In genomic region chr6:10316327-10316726, GRCh38 we compare ENCODE assay signal across 1 cellular context.
TF ChIP-seq lines count a peak whose summit lies in the region.

No MANE protein-coding gene starts in this region.

TF ChIP-seq in K562, 482 proteins besides CTCF, POLR2A, EP300 and RAD21 (continued from another document and continues in another):
- peak; percentile 69 for TF ChIP-seq ATF3 (IDR thresholded peaks at IDR 0.05)
- TF ChIP-seq ATF3 (CRISPR knock-in tag; conservative IDR thresholded peaks at IDR 0.05), result no peak
- TF ChIP-seq TBL1XR1 (IDR thresholded peaks at IDR 0.05; ENCODE audit: low read length in 2 of 2), result no peak
- TF ChIP-seq ARID1B (IDR thresholded peaks at IDR 0.05), result peak; percentile 14; the same call in 1 of the 2 replicates
- peak; percentile 68 for TF ChIP-seq CXXC5 (CRISPR knock-in tag; IDR thresholded peaks at IDR 0.05)
- peak; percentile 63 for TF ChIP-seq BHLHE40 (IDR thresholded peaks at IDR 0.05; ENCODE audit: low read length)
- peak; percentile 30; the same call in 1 of the 2 replicates for TF ChIP-seq ZNF24 (IDR thresholded peaks at IDR 0.05)
- peak; percentile 29 for TF ChIP-seq TBP (optimal IDR thresholded peaks at IDR 0.05; ENCODE audit: low read depth, low read length)
- TF ChIP-seq ZBTB12 (CRISPR knock-in tag; IDR thresholded peaks at IDR 0.05), result no peak
- TF ChIP-seq NFXL1 (CRISPR knock-in tag; IDR thresholded peaks at IDR 0.05), result no peak
- TF ChIP-seq, protein P1, sequence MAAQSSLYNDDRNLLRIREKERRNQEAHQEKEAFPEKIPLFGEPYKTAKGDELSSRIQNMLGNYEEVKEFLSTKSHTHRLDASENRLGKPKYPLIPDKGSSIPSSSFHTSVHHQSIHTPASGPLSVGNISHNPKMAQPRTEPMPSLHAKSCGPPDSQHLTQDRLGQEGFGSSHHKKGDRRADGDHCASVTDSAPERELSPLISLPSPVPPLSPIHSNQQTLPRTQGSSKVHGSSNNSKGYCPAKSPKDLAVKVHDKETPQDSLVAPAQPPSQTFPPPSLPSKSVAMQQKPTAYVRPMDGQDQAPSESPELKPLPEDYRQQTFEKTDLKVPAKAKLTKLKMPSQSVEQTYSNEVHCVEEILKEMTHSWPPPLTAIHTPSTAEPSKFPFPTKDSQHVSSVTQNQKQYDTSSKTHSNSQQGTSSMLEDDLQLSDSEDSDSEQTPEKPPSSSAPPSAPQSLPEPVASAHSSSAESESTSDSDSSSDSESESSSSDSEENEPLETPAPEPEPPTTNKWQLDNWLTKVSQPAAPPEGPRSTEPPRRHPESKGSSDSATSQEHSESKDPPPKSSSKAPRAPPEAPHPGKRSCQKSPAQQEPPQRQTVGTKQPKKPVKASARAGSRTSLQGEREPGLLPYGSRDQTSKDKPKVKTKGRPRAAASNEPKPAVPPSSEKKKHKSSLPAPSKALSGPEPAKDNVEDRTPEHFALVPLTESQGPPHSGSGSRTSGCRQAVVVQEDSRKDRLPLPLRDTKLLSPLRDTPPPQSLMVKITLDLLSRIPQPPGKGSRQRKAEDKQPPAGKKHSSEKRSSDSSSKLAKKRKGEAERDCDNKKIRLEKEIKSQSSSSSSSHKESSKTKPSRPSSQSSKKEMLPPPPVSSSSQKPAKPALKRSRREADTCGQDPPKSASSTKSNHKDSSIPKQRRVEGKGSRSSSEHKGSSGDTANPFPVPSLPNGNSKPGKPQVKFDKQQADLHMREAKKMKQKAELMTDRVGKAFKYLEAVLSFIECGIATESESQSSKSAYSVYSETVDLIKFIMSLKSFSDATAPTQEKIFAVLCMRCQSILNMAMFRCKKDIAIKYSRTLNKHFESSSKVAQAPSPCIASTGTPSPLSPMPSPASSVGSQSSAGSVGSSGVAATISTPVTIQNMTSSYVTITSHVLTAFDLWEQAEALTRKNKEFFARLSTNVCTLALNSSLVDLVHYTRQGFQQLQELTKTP (IDR thresholded peaks at IDR 0.05; ENCODE audit: low read depth in 1 of 2, partially characterized antibody in 2 of 2), result peak in 1 of 2 experiments; percentile 7
- no peak for TF ChIP-seq ETS1 (conservative IDR thresholded peaks at IDR 0.05; ENCODE audit: control insufficient read depth, low read depth, low read length)
- no peak for TF ChIP-seq ZNF232 (CRISPR knock-in tag; IDR thresholded peaks at IDR 0.05)
- TF ChIP-seq TFAP4 (CRISPR knock-in tag; IDR thresholded peaks at IDR 0.05; ENCODE audit: borderline replicate concordance), result no peak
- TF ChIP-seq ETV1 (tag; conservative IDR thresholded peaks at IDR 0.05; ENCODE audit: low read depth), result peak; percentile 51
- 0 out of 2 replicates have a peak, but pooled peaks have one; percentile 47 for TF ChIP-seq MTA3 (IDR thresholded peaks at IDR 0.05; ENCODE audit: borderline replicate concordance)
- TF ChIP-seq E2F6 (IDR thresholded peaks at IDR 0.05; ENCODE audit: borderline replicate concordance in 1 of 2, extremely low read depth in 1 of 2, insufficient read depth in 1 of 2, insufficient read length in 1 of 2, low read depth in 1 of 2, low read length in 1 of 2, poor library complexity in 1 of 2, severe bottlenecking in 1 of 2), result peak; percentile 63 to 85
- no peak for TF ChIP-seq MITF (IDR thresholded peaks at IDR 0.05)
- TF ChIP-seq, protein P2, sequence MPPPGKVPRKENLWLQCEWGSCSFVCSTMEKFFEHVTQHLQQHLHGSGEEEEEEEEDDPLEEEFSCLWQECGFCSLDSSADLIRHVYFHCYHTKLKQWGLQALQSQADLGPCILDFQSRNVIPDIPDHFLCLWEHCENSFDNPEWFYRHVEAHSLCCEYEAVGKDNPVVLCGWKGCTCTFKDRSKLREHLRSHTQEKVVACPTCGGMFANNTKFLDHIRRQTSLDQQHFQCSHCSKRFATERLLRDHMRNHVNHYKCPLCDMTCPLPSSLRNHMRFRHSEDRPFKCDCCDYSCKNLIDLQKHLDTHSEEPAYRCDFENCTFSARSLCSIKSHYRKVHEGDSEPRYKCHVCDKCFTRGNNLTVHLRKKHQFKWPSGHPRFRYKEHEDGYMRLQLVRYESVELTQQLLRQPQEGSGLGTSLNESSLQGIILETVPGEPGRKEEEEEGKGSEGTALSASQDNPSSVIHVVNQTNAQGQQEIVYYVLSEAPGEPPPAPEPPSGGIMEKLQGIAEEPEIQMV (tag; conservative IDR thresholded peaks at IDR 0.05; ENCODE audit: low read depth), result no peak
- peak; percentile 28; the same call in 1 of the 2 replicates for TF ChIP-seq SOX6 (IDR thresholded peaks at IDR 0.05)
- TF ChIP-seq, protein P3, sequence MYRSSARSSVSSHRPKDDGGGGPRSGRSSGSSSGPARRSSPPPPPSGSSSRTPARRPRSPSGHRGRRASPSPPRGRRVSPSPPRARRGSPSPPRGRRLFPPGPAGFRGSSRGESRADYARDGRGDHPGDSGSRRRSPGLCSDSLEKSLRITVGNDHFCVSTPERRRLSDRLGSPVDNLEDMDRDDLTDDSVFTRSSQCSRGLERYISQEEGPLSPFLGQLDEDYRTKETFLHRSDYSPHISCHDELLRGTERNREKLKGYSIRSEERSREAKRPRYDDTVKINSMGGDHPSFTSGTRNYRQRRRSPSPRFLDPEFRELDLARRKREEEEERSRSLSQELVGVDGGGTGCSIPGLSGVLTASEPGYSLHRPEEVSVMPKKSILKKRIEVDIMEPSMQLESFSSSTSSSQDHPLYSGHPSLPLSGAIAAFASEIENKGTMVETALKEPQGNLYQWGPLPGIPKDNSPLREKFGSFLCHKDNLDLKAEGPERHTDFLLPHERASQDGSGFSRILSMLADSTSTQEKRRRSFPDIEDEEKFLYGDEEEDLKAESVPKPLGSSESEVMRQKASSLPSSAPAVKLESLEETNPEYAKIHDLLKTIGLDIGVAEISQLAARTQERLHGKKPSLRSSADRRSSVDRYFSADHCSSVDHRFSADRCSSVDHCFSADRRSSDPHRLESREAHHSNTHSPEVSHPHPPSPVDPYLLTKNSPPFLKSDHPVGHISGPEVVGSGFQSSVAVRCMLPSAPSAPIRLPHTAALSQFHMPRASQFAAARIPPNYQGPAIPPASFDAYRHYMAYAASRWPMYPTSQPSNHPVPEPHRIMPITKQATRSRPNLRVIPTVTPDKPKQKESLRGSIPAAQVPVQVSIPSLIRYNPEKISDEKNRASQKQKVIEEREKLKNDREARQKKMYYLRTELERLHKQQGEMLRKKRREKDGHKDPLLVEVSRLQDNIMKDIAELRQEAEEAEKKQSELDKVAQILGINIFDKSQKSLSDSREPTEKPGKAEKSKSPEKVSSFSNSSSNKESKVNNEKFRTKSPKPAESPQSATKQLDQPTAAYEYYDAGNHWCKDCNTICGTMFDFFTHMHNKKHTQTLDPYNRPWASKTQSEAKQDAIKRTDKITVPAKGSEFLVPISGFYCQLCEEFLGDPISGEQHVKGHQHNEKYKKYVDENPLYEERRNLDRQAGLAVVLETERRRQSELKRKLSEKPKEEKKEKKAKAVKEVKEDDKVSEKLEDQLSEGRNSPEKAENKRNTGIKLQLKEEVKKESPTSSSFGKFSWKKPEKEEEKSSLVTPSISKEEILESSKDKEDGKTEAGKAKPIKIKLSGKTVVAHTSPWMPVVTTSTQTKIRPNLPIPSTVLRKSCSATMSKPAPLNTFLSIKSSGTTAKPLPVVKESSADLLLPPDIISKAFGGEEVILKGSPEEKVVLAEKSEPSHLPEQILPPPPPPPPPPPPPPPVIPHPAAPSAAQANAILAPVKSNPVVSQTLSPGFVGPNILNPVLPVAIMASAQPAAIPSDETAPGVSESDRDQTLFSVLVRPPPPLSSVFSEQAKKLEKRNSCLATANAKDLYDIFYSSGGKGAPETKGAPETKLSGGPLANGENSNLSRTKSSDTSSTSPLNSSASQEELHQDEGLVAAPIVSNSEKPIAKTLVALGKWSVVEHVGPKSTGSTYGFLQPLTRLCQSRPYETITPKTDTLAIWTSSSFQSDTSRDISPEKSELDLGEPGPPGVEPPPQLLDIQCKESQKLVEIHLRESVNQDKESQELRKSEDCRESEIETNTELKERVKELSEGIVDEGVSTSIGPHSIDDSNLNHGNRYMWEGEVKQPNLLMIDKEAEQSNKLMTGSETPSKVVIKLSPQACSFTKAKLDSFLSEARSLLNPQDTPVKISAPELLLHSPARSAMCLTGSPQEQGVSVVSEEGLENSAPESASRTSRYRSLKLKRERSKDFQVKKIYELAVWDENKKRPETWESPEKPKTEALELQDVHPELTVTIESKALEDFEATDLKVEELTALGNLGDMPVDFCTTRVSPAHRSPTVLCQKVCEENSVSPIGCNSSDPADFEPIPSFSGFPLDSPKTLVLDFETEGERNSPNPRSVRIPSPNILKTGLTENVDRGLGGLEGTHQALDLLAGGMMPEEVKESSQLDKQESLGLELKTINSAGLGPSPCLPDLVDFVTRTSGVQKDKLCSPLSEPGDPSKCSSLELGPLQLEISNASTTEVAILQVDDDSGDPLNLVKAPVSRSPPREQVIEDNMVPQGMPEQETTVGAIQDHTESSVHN (IDR thresholded peaks at IDR 0.05; ENCODE audit: borderline replicate concordance in 1 of 2, low read depth in 1 of 2), result no peak
- TF ChIP-seq, protein P4, sequence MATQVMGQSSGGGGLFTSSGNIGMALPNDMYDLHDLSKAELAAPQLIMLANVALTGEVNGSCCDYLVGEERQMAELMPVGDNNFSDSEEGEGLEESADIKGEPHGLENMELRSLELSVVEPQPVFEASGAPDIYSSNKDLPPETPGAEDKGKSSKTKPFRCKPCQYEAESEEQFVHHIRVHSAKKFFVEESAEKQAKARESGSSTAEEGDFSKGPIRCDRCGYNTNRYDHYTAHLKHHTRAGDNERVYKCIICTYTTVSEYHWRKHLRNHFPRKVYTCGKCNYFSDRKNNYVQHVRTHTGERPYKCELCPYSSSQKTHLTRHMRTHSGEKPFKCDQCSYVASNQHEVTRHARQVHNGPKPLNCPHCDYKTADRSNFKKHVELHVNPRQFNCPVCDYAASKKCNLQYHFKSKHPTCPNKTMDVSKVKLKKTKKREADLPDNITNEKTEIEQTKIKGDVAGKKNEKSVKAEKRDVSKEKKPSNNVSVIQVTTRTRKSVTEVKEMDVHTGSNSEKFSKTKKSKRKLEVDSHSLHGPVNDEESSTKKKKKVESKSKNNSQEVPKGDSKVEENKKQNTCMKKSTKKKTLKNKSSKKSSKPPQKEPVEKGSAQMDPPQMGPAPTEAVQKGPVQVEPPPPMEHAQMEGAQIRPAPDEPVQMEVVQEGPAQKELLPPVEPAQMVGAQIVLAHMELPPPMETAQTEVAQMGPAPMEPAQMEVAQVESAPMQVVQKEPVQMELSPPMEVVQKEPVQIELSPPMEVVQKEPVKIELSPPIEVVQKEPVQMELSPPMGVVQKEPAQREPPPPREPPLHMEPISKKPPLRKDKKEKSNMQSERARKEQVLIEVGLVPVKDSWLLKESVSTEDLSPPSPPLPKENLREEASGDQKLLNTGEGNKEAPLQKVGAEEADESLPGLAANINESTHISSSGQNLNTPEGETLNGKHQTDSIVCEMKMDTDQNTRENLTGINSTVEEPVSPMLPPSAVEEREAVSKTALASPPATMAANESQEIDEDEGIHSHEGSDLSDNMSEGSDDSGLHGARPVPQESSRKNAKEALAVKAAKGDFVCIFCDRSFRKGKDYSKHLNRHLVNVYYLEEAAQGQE (CRISPR knock-in tag; IDR thresholded peaks at IDR 0.05; ENCODE audit: low read depth), result no peak
- peak in 1 of 2 experiments; percentile 47; a peak in 1 of 4 replicates for TF ChIP-seq RCOR1 (IDR thresholded peaks at IDR 0.05; ENCODE audit: borderline replicate concordance in 1 of 2, low read depth in 2 of 2, low read length in 2 of 2)
- no peak for TF ChIP-seq XRCC3 (IDR thresholded peaks at IDR 0.05)
